In the genomic region with DNA sequence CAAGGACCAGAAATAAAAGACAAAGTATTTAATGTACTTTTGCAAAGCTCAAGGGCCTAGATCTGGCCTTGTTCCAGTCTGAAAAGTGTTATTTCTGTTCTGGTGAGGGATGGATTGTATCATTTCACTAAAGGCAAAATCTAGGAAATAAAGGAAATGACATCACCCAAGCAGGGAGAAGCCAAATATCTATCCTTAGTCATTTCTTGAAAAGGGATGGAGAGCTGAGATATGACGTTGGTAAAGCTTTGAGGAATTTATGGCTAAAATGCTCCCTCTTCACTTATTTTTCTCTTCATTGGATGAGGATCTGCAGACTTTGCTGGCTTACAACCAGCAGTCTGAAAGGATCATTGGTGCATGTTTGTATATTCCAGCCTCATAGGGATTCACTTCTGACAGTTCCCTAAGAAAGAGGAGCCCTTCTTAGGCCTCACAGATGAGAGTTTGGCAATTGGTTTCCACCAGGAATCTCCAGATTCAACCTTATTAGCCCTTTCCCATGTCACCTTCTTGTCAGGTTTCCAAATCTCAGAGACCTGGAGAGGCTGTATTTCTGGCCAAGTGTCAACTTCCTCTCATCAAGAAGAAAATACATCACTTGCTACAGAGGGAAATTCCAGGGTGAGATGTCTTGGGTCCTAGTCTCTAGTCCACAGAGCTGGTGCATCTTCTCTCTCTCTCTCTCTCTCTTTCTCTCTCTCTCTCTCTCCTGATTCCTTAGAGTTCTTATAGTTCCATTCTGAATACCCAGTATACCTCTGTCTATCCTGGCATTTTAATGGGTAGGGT, we compare ENCODE assay signal across 13 cellular contexts.
DNase-seq lines count a peak whose midpoint lies in the region; ATAC-seq and TF ChIP-seq lines count a peak whose summit lies in the region.
"Had no signal": no experiment of that assay in that cellular context is flagged by ENCODE, and none has a peak within 500 bp of the region (broad histone marks: within the 10 kb centered on the region; RNA-seq: fewer than 3 reads in every experiment).

No MANE protein-coding gene starts in this region.

- H3K9ac ChIP-seq in adipocyte (ENCODE audit: low read length) (no peak overlapping the region), smooth muscle cell (ENCODE audit: low read depth) (no peak overlapping the region)

- H2AFZ ChIP-seq in smooth muscle cell (ENCODE audit: low read depth) = peak overlapping the region; percentile 81

- H3K4me1 ChIP-seq in adipocyte (ENCODE audit: control insufficient read depth, insufficient read depth, low read length) (peaks cover 8% of the 10 kb centered on the region), heart right ventricle (peaks cover 0 to 18% (median 4%) of the 10 kb centered on the region in 9 donors), smooth muscle cell (ENCODE audit: low read depth) (peaks cover 9% of the 10 kb centered on the region)

- 34 to 52% methylated on average over 1 of the region's 1 CpG for WGBS in heart right ventricle, 2 donors
- WGBS in smooth muscle cell (ENCODE audit: low lambda C conversion rate) = 19% methylated on average over 1 of the region's 1 CpG

- H3K9me3 ChIP-seq in adipocyte (ENCODE audit: control insufficient read depth, low read length) = no peaks in the 10 kb centered on the region
- no peaks in the 10 kb centered on the region for H3K9me3 ChIP-seq in heart right ventricle
- H3K9me3 ChIP-seq in smooth muscle cell (replicated peaks; ENCODE audit: low read depth) = no peaks in the 10 kb centered on the region

- H3K4me2 ChIP-seq in smooth muscle cell = peak overlapping the region; percentile 14

- peaks cover 7% of the 10 kb centered on the region for H3F3A ChIP-seq in smooth muscle cell (ENCODE audit: low read depth)

- H3K27me3 ChIP-seq in adipocyte (replicated peaks; ENCODE audit: control insufficient read depth, insufficient read depth, low read length) = no peaks in the 10 kb centered on the region
- no peaks in the 10 kb centered on the region for H3K27me3 ChIP-seq in heart right ventricle
- no peaks in the 10 kb centered on the region for H3K27me3 ChIP-seq in smooth muscle cell (ENCODE audit: low read depth)

- peak in 7 of 8 donors; percentile 70 to 93 (median 88) for ATAC-seq in heart right ventricle
- ATAC-seq in left lobe of liver = no peak
- no peak for ATAC-seq in HG03097 (IDR thresholded peaks at IDR 0.05; ENCODE audit: low FRiP score, unreplicated experiment)
- ATAC-seq: activated T-cell treated with anti-CD3 and anti-CD28 coated beads, Interleukin-2, amount 50 U/mL, for 72 hours had no signal

- DNase-seq in GM20000 (ENCODE audit: low spot score) = peak; percentile 48
- DNase-seq in adipocyte (ENCODE audit: low read depth) = peak; percentile 54
- peak in 1 of 2 donors; percentile 53 for DNase-seq in heart right ventricle
- no peak for DNase-seq in smooth muscle cell (lab: John Stamatoyannopoulos, UW; ENCODE audit: unreplicated experiment)
- DNase-seq in NCI-H1048 (lab: John Stamatoyannopoulos, UW) = no peak
- DNase-seq in left lobe of liver (ENCODE audit: low spot score) = no peak
- DNase-seq in stimulated activated naive CD4-positive, alpha-beta T cell treated with Interleukin-2 at 50 U/mL for 16 hours (lab: John Stamatoyannopoulos, UW) = no peak
- DNase-seq: activated T-cell treated with anti-CD3 and anti-CD28 coated beads, Interleukin-2, amount 50 U/mL, for 72 hours; dermis blood vessel endothelial cell; DND-41; immature natural killer cell; posterior cingulate gyrus had no signal

- no peaks in the 10 kb centered on the region for H4K20me1 ChIP-seq in smooth muscle cell (ENCODE audit: low read depth)

- H3K79me2 ChIP-seq in smooth muscle cell (ENCODE audit: low read depth) = no peaks in the 10 kb centered on the region

- peak overlapping the region in 8 of 10 donors; percentile 31 to 78 (median 64) for H3K27ac ChIP-seq in heart right ventricle
- peak overlapping the region; percentile 52 for H3K27ac ChIP-seq in smooth muscle cell (ENCODE audit: low read depth)

- intact Hi-C loops in heart right ventricle (cut with DNase I) = no loop called here

- H3K36me3 ChIP-seq in adipocyte (ENCODE audit: control insufficient read depth, insufficient read depth, low read length, severe bottlenecking) (no peaks in the 10 kb centered on the region), heart right ventricle (no peaks in the 10 kb centered on the region), smooth muscle cell (ENCODE audit: low read depth) (no peaks in the 10 kb centered on the region)

- TF ChIP-seq CTCF in GM20000 (IDR thresholded peaks at IDR 0.05; ENCODE audit: extremely low read depth, missing control alignments) = no peak
- TF ChIP-seq CTCF in heart right ventricle (IDR thresholded peaks at IDR 0.05) = no peak
- TF ChIP-seq CTCF in smooth muscle cell (IDR thresholded peaks at IDR 0.05; ENCODE audit: borderline replicate concordance, insufficient read depth, poor library complexity, severe bottlenecking) = no peak

- H3K4me3 ChIP-seq in adipocyte (ENCODE audit: low read length) (no peak overlapping the region), heart right ventricle (no peak overlapping the region), smooth muscle cell (no peak overlapping the region)

Comparison
In these comparisons a context has a peak if more than half of its experiments do, and no peak if none do; other contexts are left out.
1. DNase-seq: peak in GM20000 (single experiment) and adipocyte (single experiment); none in smooth muscle cell (single experiment), NCI-H1048 (single experiment), left lobe of liver (single experiment) and stimulated activated naive CD4-positive, alpha-beta T cell treated with Interleukin-2 at 50 U/mL for 16 hours (single experiment).
2. ATAC-seq: peak in heart right ventricle (7 of 8); none in left lobe of liver (single experiment) and HG03097 (single experiment).